ENCODE assay signal across 6 cellular contexts in genomic region chr22:15721884-15722283, GRCh38. TPM values are rescaled to one million over a fixed set of nuclear protein-coding genes. Genes with fewer than 3 reads are reported as not detected.
"Had no signal": no experiment of that assay in that cellular context is flagged by ENCODE, and none has a peak within 500 bp of the region (broad histone marks: within the 10 kb centered on the region; RNA-seq: fewer than 3 reads in every experiment).

No MANE protein-coding gene starts in this region.

RNA-seq across cellular contexts. Expression of gene POTEH, which starts 32.1 kb away (rescaled TPM):
- total RNA-seq: PC-3, PC-9, Right ventricle myocardium superior, SJCRH30, SJSA1, SK-MEL-5 had no signal
